35 cellular contexts compared by ENCODE assay signal in the genomic region with DNA sequence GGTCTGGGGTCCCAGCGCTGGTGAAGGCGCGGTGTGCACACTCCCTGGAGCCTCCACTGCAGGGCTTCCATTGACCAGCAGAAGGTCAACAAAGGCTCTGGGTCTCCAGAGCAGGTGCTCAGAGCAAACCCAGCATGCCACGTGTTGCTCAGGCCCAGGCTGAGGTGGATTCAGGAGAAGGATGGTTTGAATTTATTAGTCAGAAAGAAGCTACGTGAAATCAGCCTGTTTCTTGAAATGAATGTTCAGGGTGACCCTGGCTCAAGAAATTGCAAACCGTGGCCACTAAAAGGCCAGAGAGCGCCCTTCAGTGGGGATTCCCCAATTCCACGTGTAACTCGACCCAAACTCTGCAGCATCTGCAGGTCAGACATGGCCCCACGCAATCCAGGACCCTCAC.
DNase-seq lines count a peak whose midpoint lies in the region; ATAC-seq and TF ChIP-seq lines count a peak whose summit lies in the region.
"Had no signal": no experiment of that assay in that cellular context is flagged by ENCODE, and none has a peak within 500 bp of the region (broad histone marks: within the 10 kb centered on the region; RNA-seq: fewer than 3 reads in every experiment).

No MANE protein-coding gene starts in this region.

- H2AFZ ChIP-seq in GM23248, result no peak overlapping the region
- H2AFZ ChIP-seq: neural progenitor cell had no signal

- H3K9ac ChIP-seq in GM23248, result no peak overlapping the region
- H3K9ac ChIP-seq: BLaER1 treated with 17β-estradiol and CSF1 and Interleukin-3, amounts not matched to agents 10 nM and 100 nM; neural progenitor cell had no signal

- 63 to 69% methylated on average over 10 of the region's 10 CpGs for WGBS in GM23248 (ENCODE audit: low coverage in 1 of 2, low lambda C conversion rate in 2 of 2, missing lambda C conversion rate in 2 of 2), 2 experiments

- H3F3A ChIP-seq in GM23248 (ENCODE audit: insufficient read depth), result 0 out of 2 replicates have a peak, but pooled peaks cover 11% of the 10 kb centered on the region

- ATAC-seq in GM19035 (IDR thresholded peaks at IDR 0.05; ENCODE audit: unreplicated experiment) (peak; percentile 49), HG02938 (IDR thresholded peaks at IDR 0.05; ENCODE audit: unreplicated experiment) (peak; percentile 56), HG02763 (IDR thresholded peaks at IDR 0.05; ENCODE audit: unreplicated experiment) (no peak)
- ATAC-seq: heart right ventricle; left cardiac atrium; stimulated activated naive CD8-positive, alpha-beta T cell treated with anti-CD3 and anti-CD28 coated beads, Interleukin-15, amount 100 ng/mL, for 72 hours had no signal

- peak overlapping the region; percentile 39 for H3K27ac Mint-ChIP-seq in dendritic cell treated with granulocyte-macrophage colony-stimulating factor and Interleukin-4, amounts not matched to agents 40 ng/mL and 50 ng/mL, for 4 days
- H3K27ac Mint-ChIP-seq: activated CD4-positive, alpha-beta memory T cell treated with anti-CD3 and anti-CD28 coated beads for 36 hours; activated naive CD8-positive, alpha-beta T cell treated with anti-CD3 and anti-CD28 coated beads for 36 hours; activated T-helper 2 cell treated with anti-CD3 and anti-CD28 coated beads, Interferon-gamma antibody, Interleukin-2, Interleukin-4, amounts not matched to agents 10 μg/mL and 5 μg/mL and 100 μg/mL, durations not matched to agents 14 hours and 24 hours and 36 hours; memory B cell; neural progenitor cell; progenitor cell of endocrine pancreas; stimulated activated naive CD8-positive, alpha-beta T cell treated with anti-CD3 and anti-CD28 coated beads, Interleukin-15, amount 100 ng/mL, for 72 hours had no signal

- intact Hi-C loops in dendritic cell treated with granulocyte-macrophage colony-stimulating factor and Interleukin-4, amounts not matched to agents 40 ng/mL and 50 ng/mL, for 4 days (cut with micrococcal nuclease), result loop anchor here (5.0 kb wide), 1 partner anchor 43 kb away; no protein-coding TSS in a partner anchor

- H3K9me3 ChIP-seq in GM23248 (ENCODE audit: low read depth), result no peaks in the 10 kb centered on the region
- H3K9me3 ChIP-seq: Caco-2, thyroid gland had no signal

- in situ Hi-C loops in GM13976 (cut with MboI; ENCODE audit: low sequenced_read_pairs, unreplicated experiment) (no loop called here), GM23248 (cut with MboI) (no loop called here)

- peaks cover 11% of the 10 kb centered on the region for H3K36me3 Mint-ChIP-seq in dendritic cell treated with granulocyte-macrophage colony-stimulating factor and Interleukin-4, amounts not matched to agents 40 ng/mL and 50 ng/mL, for 4 days (ENCODE audit: low read depth)
- H3K36me3 Mint-ChIP-seq: activated CD4-positive, alpha-beta memory T cell treated with anti-CD3 and anti-CD28 coated beads for 36 hours; activated naive CD8-positive, alpha-beta T cell treated with anti-CD3 and anti-CD28 coated beads for 36 hours; neural progenitor cell had no signal

- H3K4me2 ChIP-seq in GM23248 (ENCODE audit: unreplicated experiment), result no peak overlapping the region
- H3K4me2 ChIP-seq: neural progenitor cell had no signal

- H4K20me1 ChIP-seq in GM23248 (ENCODE audit: insufficient read depth), result no peaks in the 10 kb centered on the region
- H4K20me1 ChIP-seq: BLaER1 treated with 17β-estradiol and CSF1 and Interleukin-3, amounts not matched to agents 10 nM and 100 nM had no signal

- H3K4me3 Mint-ChIP-seq in dendritic cell treated with granulocyte-macrophage colony-stimulating factor and Interleukin-4, amounts not matched to agents 40 ng/mL and 50 ng/mL, for 4 days, result no peak overlapping the region
- H3K4me3 Mint-ChIP-seq: activated CD4-positive, alpha-beta memory T cell treated with anti-CD3 and anti-CD28 coated beads for 36 hours; activated naive CD8-positive, alpha-beta T cell treated with anti-CD3 and anti-CD28 coated beads for 36 hours; memory B cell; neural progenitor cell; stimulated activated naive CD8-positive, alpha-beta T cell treated with anti-CD3 and anti-CD28 coated beads, Interleukin-15, amount 100 ng/mL, for 72 hours had no signal

- TF ChIP-seq CTCF in GM13976 (IDR thresholded peaks at IDR 0.05; ENCODE audit: borderline replicate concordance, control extremely low read depth, extremely low read depth, insufficient read depth, missing control alignments), result no peak

- H3K36me3 ChIP-seq in GM23248 (ENCODE audit: low read depth), result no peaks in the 10 kb centered on the region
- H3K36me3 ChIP-seq: ascending aorta; BLaER1 treated with 17β-estradiol and CSF1 and Interleukin-3, amounts not matched to agents 10 nM and 100 nM; heart right ventricle; neural progenitor cell; sigmoid colon; thyroid gland had no signal

- peaks cover 79% of the 10 kb centered on the region for H3K4me1 Mint-ChIP-seq in dendritic cell treated with granulocyte-macrophage colony-stimulating factor and Interleukin-4, amounts not matched to agents 40 ng/mL and 50 ng/mL, for 4 days (ENCODE audit: low read depth)

- H3K9me3 Mint-ChIP-seq in dendritic cell treated with granulocyte-macrophage colony-stimulating factor and Interleukin-4, amounts not matched to agents 40 ng/mL and 50 ng/mL, for 4 days, result peaks cover 25% of the 10 kb centered on the region
- H3K9me3 Mint-ChIP-seq: activated naive CD8-positive, alpha-beta T cell treated with anti-CD3 and anti-CD28 coated beads for 36 hours; activated T-helper 2 cell treated with anti-CD3 and anti-CD28 coated beads, Interferon-gamma antibody, Interleukin-2, Interleukin-4, amounts not matched to agents 10 μg/mL and 5 μg/mL and 100 μg/mL, durations not matched to agents 14 hours and 24 hours and 36 hours had no signal

- peaks cover 30% of the 10 kb centered on the region for H3K4me1 ChIP-seq in GM23248 (ENCODE audit: insufficient read depth)
- H3K4me1 ChIP-seq: ascending aorta, heart right ventricle, sigmoid colon had no signal

- no peak overlapping the region for H3K4me3 ChIP-seq in GM23248
- H3K4me3 ChIP-seq: ascending aorta; BLaER1 treated with 17β-estradiol and CSF1 and Interleukin-3, amounts not matched to agents 10 nM and 100 nM; heart right ventricle; neural progenitor cell; sigmoid colon; thyroid gland had no signal

- no peaks in the 10 kb centered on the region for H3K9me2 ChIP-seq in GM23248 (ENCODE audit: insufficient read depth)

- no peak overlapping the region for H3K27ac ChIP-seq in GM23248
- H3K27ac ChIP-seq: ascending aorta; BLaER1 treated with 17β-estradiol and CSF1 and Interleukin-3, amounts not matched to agents 10 nM and 100 nM; heart right ventricle; neural progenitor cell; sigmoid colon; thyroid gland had no signal

- no peaks in the 10 kb centered on the region for H3K79me2 ChIP-seq in GM23248 (ENCODE audit: insufficient read depth)

- DNase-seq in GM13976 (ENCODE audit: low spot score) (peak; percentile 31), activated T-cell treated with anti-CD3 and anti-CD28 coated beads for 4 hours (no peak), GM23248 (no peak), T-helper 2 cell (no peak)
- DNase-seq: activated CD4-positive, alpha-beta memory T cell treated with anti-CD3 and anti-CD28 coated beads for 36 hours; activated CD8-positive, alpha-beta memory T cell treated with anti-CD3 and anti-CD28 coated beads, Interleukin-2, amount 50 U/mL, for 48 hours; activated naive CD8-positive, alpha-beta T cell treated with anti-CD3 and anti-CD28 coated beads for 36 hours; Caco-2; cerebellar nuclear complex; DND-41; effector CD8-positive, alpha-beta T cell; erythroblast; foreskin fibroblast; heart right ventricle; Karpas-422; left cardiac atrium; NCI-H1694; NCI-H2171; NCI-H524 treated with DMSO at 0.1 percent for 48 hours; NK-92 treated with Interleukin-12 subunit alpha and Interleukin-12 subunit beta, amount 100 ng/mL, for 24 hours; SHP77 treated with DMSO at 0.1 percent for 48 hours; sigmoid colon; stimulated activated naive CD8-positive, alpha-beta T cell treated with anti-CD3 and anti-CD28 coated beads, Interleukin-15, amount 100 ng/mL, for 72 hours; SW 1271; thyroid gland had no signal

- peaks cover 11% of the 10 kb centered on the region for H3K27me3 Mint-ChIP-seq in dendritic cell treated with granulocyte-macrophage colony-stimulating factor and Interleukin-4, amounts not matched to agents 40 ng/mL and 50 ng/mL, for 4 days

- no peaks in the 10 kb centered on the region; the same call in none of the 2 replicates for H3K27me3 ChIP-seq in GM23248 (replicated peaks; ENCODE audit: insufficient read depth)
- H3K27me3 ChIP-seq: ascending aorta, neural progenitor cell, thyroid gland had no signal
